ENCODE assay signal across 8 cellular contexts in the genomic region with DNA sequence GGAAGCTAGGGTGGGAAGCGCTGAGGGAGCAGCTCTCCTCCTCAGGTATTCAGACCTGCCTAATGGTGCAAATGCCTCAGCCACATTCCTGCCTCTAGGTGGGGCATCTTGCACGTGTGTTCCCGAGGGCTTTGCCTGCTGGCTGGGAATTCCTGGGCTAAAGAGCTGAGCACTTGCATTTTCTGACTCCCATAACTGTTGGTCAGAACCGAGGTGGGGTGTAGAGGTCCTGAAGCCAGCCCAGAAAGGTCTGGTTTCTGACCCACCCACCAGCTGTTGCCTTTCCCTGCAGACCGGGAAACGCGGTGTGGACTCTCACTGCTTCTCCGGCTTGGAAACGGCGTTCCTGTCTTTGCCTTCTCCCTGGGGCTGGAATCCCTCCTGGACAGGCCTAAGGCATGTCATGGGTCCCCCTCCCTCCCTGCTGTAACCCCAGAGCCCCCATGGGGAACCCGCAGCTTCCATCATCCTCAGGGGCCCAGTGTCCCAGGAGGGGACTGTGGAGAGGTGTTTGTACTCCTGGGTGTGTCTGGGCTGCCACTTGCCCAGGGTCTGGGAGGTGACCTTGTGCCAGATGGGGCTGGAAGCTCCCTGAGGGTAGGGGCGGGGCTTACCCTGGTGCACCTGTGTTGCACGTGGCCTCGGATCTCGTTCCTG. TPM values are rescaled to one million over a fixed set of nuclear protein-coding genes. Genes with fewer than 3 reads are reported as not detected.
DNase-seq lines count a peak whose midpoint lies in the region; ATAC-seq and TF ChIP-seq lines count a peak whose summit lies in the region.

No MANE protein-coding gene starts in this region.

- TF ChIP-seq CTCF in BE2C (IDR thresholded peaks at IDR 0.05; ENCODE audit: low read depth, low read length) = peak; percentile 91
- TF ChIP-seq CTCF in glutamatergic neuron (IDR thresholded peaks at IDR 0.05; ENCODE audit: partially characterized antibody, unreplicated experiment) = peak; percentile 70
- peak; percentile 75 to 98 (median 90) for TF ChIP-seq CTCF in prostate gland (IDR thresholded peaks at IDR 0.05)

- TF ChIP-seq POLR2A in prostate gland (IDR thresholded peaks at IDR 0.05) = no peak

- H3K4me1 Mint-ChIP-seq in glutamatergic neuron (ENCODE audit: low read depth, unreplicated experiment) = no peaks in the 10 kb centered on the region

- peaks cover 19% of the 10 kb centered on the region for H3K36me3 Mint-ChIP-seq in glutamatergic neuron (ENCODE audit: unreplicated experiment)

- peaks cover 7% of the 10 kb centered on the region for H3K27me3 Mint-ChIP-seq in glutamatergic neuron (ENCODE audit: unreplicated experiment)

- H3K4me1 ChIP-seq in BE2C (no peaks in the 10 kb centered on the region; the same call in 1 of the 2 replicates), prostate gland (replicated peaks) (no peaks in the 10 kb centered on the region)

- ATAC-seq in HG02759 (IDR thresholded peaks at IDR 0.05; ENCODE audit: unreplicated experiment) (no peak), GM19395 (IDR thresholded peaks at IDR 0.05; ENCODE audit: unreplicated experiment) (no peak), HG03520 (IDR thresholded peaks at IDR 0.05; ENCODE audit: unreplicated experiment) (no peak)

- no peak overlapping the region for H3K27ac Mint-ChIP-seq in glutamatergic neuron (ENCODE audit: unreplicated experiment)

- WGBS in prostate gland = 59% methylated on average over 15 of the region's 15 CpGs

- H3K4me3 ChIP-seq in BE2C (ENCODE audit: low read depth, low read length) (no peak overlapping the region), prostate gland (no peak overlapping the region)

- DNase-seq in BE2C (peak; percentile 70), HPDE6-E6E7 (ENCODE audit: extremely low spot score) (peak; percentile 77), SW 1271 (lab: John Stamatoyannopoulos, UW) (peak; percentile 45 to 78), glutamatergic neuron (peak; percentile 47), prostate gland (ENCODE audit: low spot score) (peak; percentile 87)

- H3K36me3 ChIP-seq in BE2C (no peaks in the 10 kb centered on the region), prostate gland (no peaks in the 10 kb centered on the region)

- H3K27me3 ChIP-seq in BE2C = no peaks in the 10 kb centered on the region
- H3K27me3 ChIP-seq in prostate gland (replicated peaks; ENCODE audit: insufficient read depth) = no peaks in the 10 kb centered on the region

- H3K27ac ChIP-seq in prostate gland = no peak overlapping the region

- no peaks in the 10 kb centered on the region for H3K9me3 ChIP-seq in BE2C
- H3K9me3 ChIP-seq in prostate gland = no peaks in the 10 kb centered on the region

- intact Hi-C loops in prostate gland (cut with DNase I) = no loop called here

- H3K9me3 Mint-ChIP-seq in glutamatergic neuron (ENCODE audit: unreplicated experiment) = peaks cover 14% of the 10 kb centered on the region

- H3K4me3 Mint-ChIP-seq in glutamatergic neuron (ENCODE audit: unreplicated experiment) = no peak overlapping the region

RNA-seq across cellular contexts. Expression of a gene that starts 24.0 kb away (rescaled TPM):
- 0.76 TPM for polyA plus RNA-seq in BE2C (2012; ENCODE audit: insufficient read depth, insufficient read length, low read depth)
- 0.32 TPM for total RNA-seq in glutamatergic neuron (ENCODE audit: unreplicated experiment)
- 1 to 10 TPM; 2.8 to 3.9 TPM for total RNA-seq in prostate gland
